In genomic region chr22:21898354-21898896, GRCh38 we compare ENCODE assay signal across 8 cellular contexts.
"Had no signal": no experiment of that assay in that cellular context is flagged by ENCODE, and none has a peak within 500 bp of the region (broad histone marks: within the 10 kb centered on the region; RNA-seq: fewer than 3 reads in every experiment).

No MANE protein-coding gene starts in this region.

- FAIRE-seq: G401.6, GM12878, GM12891, GM12892, GM18507, GM19239 had no signal

- ATAC-seq: GM12878 had no signal

- H3K4me3 ChIP-seq: GM12878 had no signal

- DNase-seq: GDM1, GF-D8 had no signal
